In the genomic region with DNA sequence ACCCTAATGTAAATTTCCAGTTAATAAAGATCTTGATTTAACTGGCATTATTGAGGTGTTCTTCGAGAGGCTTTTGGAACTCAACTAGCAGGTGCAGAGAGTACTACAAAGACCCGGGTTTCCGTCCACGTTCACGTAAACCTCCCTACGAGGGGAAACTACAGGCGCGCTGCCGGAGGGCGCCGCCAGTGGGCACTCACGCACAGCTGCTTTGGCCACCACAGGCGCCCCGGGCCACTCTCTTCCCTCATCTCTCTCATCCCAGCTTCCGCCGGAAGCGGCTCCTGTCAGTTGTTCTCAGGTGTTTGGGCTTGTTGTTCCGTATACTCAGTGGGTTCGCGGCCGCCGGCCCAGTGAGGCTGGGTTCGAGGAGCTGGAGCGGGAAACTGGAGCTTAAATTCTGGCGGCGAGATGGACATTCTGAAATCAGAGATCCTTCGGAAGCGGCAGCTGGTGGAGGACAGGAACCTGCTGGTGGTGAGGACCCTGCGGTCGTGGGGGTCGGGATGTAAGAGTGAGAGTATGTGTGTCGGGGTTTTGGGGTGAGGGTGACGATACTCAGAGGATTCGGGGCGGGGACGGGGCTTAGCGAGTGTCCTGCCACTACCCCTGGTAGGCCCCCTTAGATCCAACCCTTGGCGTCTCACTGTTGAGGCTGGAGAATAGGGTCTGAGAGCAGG, we compare ENCODE assay signal across 8 cellular contexts. TPM values are rescaled to one million over a fixed set of nuclear protein-coding genes. Genes with fewer than 3 reads are reported as not detected.
DNase-seq lines count a peak whose midpoint lies in the region; ATAC-seq, FAIRE-seq and TF ChIP-seq lines count a peak whose summit lies in the region.

A gene with protein sequence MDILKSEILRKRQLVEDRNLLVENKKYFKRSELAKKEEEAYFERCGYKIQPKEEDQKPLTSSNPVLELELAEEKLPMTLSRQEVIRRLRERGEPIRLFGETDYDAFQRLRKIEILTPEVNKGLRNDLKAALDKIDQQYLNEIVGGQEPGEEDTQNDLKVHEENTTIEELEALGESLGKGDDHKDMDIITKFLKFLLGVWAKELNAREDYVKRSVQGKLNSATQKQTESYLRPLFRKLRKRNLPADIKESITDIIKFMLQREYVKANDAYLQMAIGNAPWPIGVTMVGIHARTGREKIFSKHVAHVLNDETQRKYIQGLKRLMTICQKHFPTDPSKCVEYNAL (plus strand): TSS at position 290 of the 680 bp plus-strand sequence. CDS start 122 bp downstream, at position 412.

- H3K36me3 ChIP-seq in HUES48 (ENCODE audit: control insufficient read depth, insufficient read depth, low read length) (no peaks in the 10 kb centered on the region), NT2/D1 (ENCODE audit: insufficient read depth, insufficient read length, low read length) (peaks cover under 1% of the 10 kb centered on the region), endocrine pancreas (ENCODE audit: control insufficient read depth, insufficient read depth, low read length) (no peaks in the 10 kb centered on the region), mesenchymal stem cell (ENCODE audit: control insufficient read depth in 1 of 2, insufficient read depth in 2 of 2, low read depth in 1 of 2, low read length in 2 of 2) (peaks cover 0 to 3% of the 10 kb centered on the region in 2 experiments)

- CTCF ChIA-PET in activated CD8-positive, alpha-beta memory T cell treated with anti-CD3 and anti-CD28 coated beads, Interleukin-2, amount 10 ng/mL, durations not matched to agents 7 days and 5 days (lab: Charles Lee), result interaction anchor here (1.1 to 1.5 kb wide), 3 partner anchors 17 to 197 kb away, joined by 4 read pairs; no protein-coding TSS in a partner anchor

- no peak within 1 kb of the TSS for H2BK12ac ChIP-seq in mesenchymal stem cell (ENCODE audit: low read length in 2 of 2)

- H3K23ac ChIP-seq in mesenchymal stem cell (ENCODE audit: low read length in 2 of 2), result no peak within 1 kb of the TSS

- H3K14ac ChIP-seq in mesenchymal stem cell (ENCODE audit: low read length in 2 of 2), result no peak within 1 kb of the TSS

- H2AFZ ChIP-seq in mesenchymal stem cell (ENCODE audit: low read depth, low read length), result peak within 1 kb of the TSS; percentile 86

- WGBS in mesenchymal stem cell, result 1% methylated on average over 37 of the region's 38 CpGs

- peak within 1 kb of the TSS; percentile 58 for H3K4me2 ChIP-seq in mesenchymal stem cell (ENCODE audit: low read length, poor library complexity, severe bottlenecking)

- peaks cover 14% of the 10 kb centered on the region for H3K27me3 Mint-ChIP-seq in activated CD8-positive, alpha-beta memory T cell treated with anti-CD3 and anti-CD28 coated beads, Interleukin-2, amount 10 ng/mL, durations not matched to agents 7 days and 5 days

- peak within 1 kb of the TSS in 1 of 2 experiments; percentile 71 for H3K18ac ChIP-seq in mesenchymal stem cell (ENCODE audit: low read depth in 1 of 2, low read length in 2 of 2)

- peak; percentile 100 for ATAC-seq in GM21390 (IDR thresholded peaks at IDR 0.05; ENCODE audit: unreplicated experiment)
- peak; percentile 99 for ATAC-seq in activated CD8-positive, alpha-beta memory T cell treated with anti-CD3 and anti-CD28 coated beads, Interleukin-2, amount 10 ng/mL, durations not matched to agents 7 days and 5 days

- peaks cover 2% of the 10 kb centered on the region for H3K36me3 Mint-ChIP-seq in activated CD8-positive, alpha-beta memory T cell treated with anti-CD3 and anti-CD28 coated beads, Interleukin-2, amount 10 ng/mL, durations not matched to agents 7 days and 5 days

- peak within 1 kb of the TSS; percentile 19 for H2BK120ac ChIP-seq in mesenchymal stem cell (ENCODE audit: low read depth, low read length)

- H3K9ac ChIP-seq in HUES48 (ENCODE audit: low read depth, low read length) (peak within 1 kb of the TSS; percentile 39; the same call in 1 of the 2 replicates), NT2/D1 (ENCODE audit: insufficient read length, low read depth) (peak within 1 kb of the TSS; percentile 88), endocrine pancreas (ENCODE audit: control insufficient read depth, insufficient read depth, low read length) (peak within 1 kb of the TSS; percentile 95), mesenchymal stem cell (ENCODE audit: low read length) (peak within 1 kb of the TSS; percentile 96)

- peak within 1 kb of the TSS; percentile 99 for H3K4me3 Mint-ChIP-seq in activated CD8-positive, alpha-beta memory T cell treated with anti-CD3 and anti-CD28 coated beads, Interleukin-2, amount 10 ng/mL, durations not matched to agents 7 days and 5 days

- H3K27me3 ChIP-seq in HUES48 (ENCODE audit: control insufficient read depth, insufficient read depth, low read length), result no peaks in the 10 kb centered on the region
- H3K27me3 ChIP-seq in NT2/D1 (ENCODE audit: insufficient read depth, insufficient read length), result no peaks in the 10 kb centered on the region
- H3K27me3 ChIP-seq in endocrine pancreas (ENCODE audit: control insufficient read depth, insufficient read depth, low read length), result no peaks in the 10 kb centered on the region
- H3K27me3 ChIP-seq in mesenchymal stem cell (ENCODE audit: control insufficient read depth in 1 of 2, insufficient read depth in 1 of 2, low read length in 2 of 2), result peaks cover 12 to 15% of the 10 kb centered on the region in 2 experiments

- H4K8ac ChIP-seq in mesenchymal stem cell (ENCODE audit: low read length), result peak within 1 kb of the TSS; percentile 94

- H3K4me3 ChIP-seq in HUES48 (ENCODE audit: low read depth, low read length) (peak within 1 kb of the TSS; percentile 94), NT2/D1 (ENCODE audit: insufficient read length, low read depth) (peak within 1 kb of the TSS; percentile 89), endocrine pancreas (ENCODE audit: control insufficient read depth, insufficient read depth, low read length) (peak within 1 kb of the TSS; percentile 78), mesenchymal stem cell (ENCODE audit: insufficient read depth in 1 of 2, low read depth in 1 of 2, low read length in 2 of 2) (peak within 1 kb of the TSS; percentile 96 to 100)

- H2AK5ac ChIP-seq in mesenchymal stem cell (ENCODE audit: low read length, severe bottlenecking), result no peak within 1 kb of the TSS

- TF ChIP-seq CTCF in D721Med (IDR thresholded peaks at IDR 0.05; ENCODE audit: insufficient read depth, missing control alignments), result peak; percentile 78

- no peaks in the 10 kb centered on the region for H3K9me3 Mint-ChIP-seq in activated CD8-positive, alpha-beta memory T cell treated with anti-CD3 and anti-CD28 coated beads, Interleukin-2, amount 10 ng/mL, durations not matched to agents 7 days and 5 days (ENCODE audit: low read depth)

- H3K4ac ChIP-seq in mesenchymal stem cell (ENCODE audit: low read depth in 1 of 2, low read length in 2 of 2), result peak within 1 kb of the TSS; percentile 4 to 64

- H2BK15ac ChIP-seq in mesenchymal stem cell (ENCODE audit: low read depth, poor library complexity, severe bottlenecking), result peak within 1 kb of the TSS; percentile 36

- peak within 1 kb of the TSS; percentile 22 for H4K91ac ChIP-seq in mesenchymal stem cell (ENCODE audit: low read length)

- H3K4me1 Mint-ChIP-seq in activated CD8-positive, alpha-beta memory T cell treated with anti-CD3 and anti-CD28 coated beads, Interleukin-2, amount 10 ng/mL, durations not matched to agents 7 days and 5 days, result peaks cover 26% of the 10 kb centered on the region

- H3K79me1 ChIP-seq in mesenchymal stem cell (replicated peaks; ENCODE audit: low read length, poor library complexity, severe bottlenecking), result peaks cover 24% of the 10 kb centered on the region

- H3K27ac Mint-ChIP-seq in activated CD8-positive, alpha-beta memory T cell treated with anti-CD3 and anti-CD28 coated beads, Interleukin-2, amount 10 ng/mL, durations not matched to agents 7 days and 5 days, result peak within 1 kb of the TSS; percentile 98

- H3K9me3 ChIP-seq in HUES48 (ENCODE audit: control insufficient read depth, insufficient read depth, low read length) (no peaks in the 10 kb centered on the region), NT2/D1 (ENCODE audit: insufficient read depth, low read length) (no peaks in the 10 kb centered on the region), endocrine pancreas (ENCODE audit: control insufficient read depth, low read length) (no peaks in the 10 kb centered on the region), mesenchymal stem cell (ENCODE audit: control insufficient read depth, low read length) (no peaks in the 10 kb centered on the region)

- DNase-seq in D721Med (ENCODE audit: insufficient read length, low spot score) (peak; percentile 70), NT2/D1 (ENCODE audit: low read depth, low spot score) (peak; percentile 76), mesenchymal stem cell (peak; percentile 95)
- DNase-seq in activated CD8-positive, alpha-beta memory T cell treated with anti-CD3 and anti-CD28 coated beads, Interleukin-2, amount 10 ng/mL, durations not matched to agents 7 days and 5 days, result peak; percentile 95
- DNase-seq in stimulated activated CD8-positive, alpha-beta memory T cell treated with anti-CD3 and anti-CD28 coated beads, Interleukin-12 subunit alpha, Interleukin-12 subunit beta, amount 100 ng/mL, for 4 hours (ENCODE audit: low read depth), result peak; percentile 88

- no peak within 1 kb of the TSS for H2BK5ac ChIP-seq in mesenchymal stem cell (ENCODE audit: low read depth, low read length, poor library complexity, severe bottlenecking)

- no peak for FAIRE-seq in D721Med (lab: Jason Lieb, UNC)

- H3K4me1 ChIP-seq in HUES48 (ENCODE audit: control insufficient read depth, insufficient read depth, low read length) (0 out of 2 replicates have a peak, but pooled peaks cover 8% of the 10 kb centered on the region), NT2/D1 (ENCODE audit: insufficient read depth, insufficient read length) (no peaks in the 10 kb centered on the region), endocrine pancreas (ENCODE audit: control insufficient read depth, insufficient read depth, low read length) (no peaks in the 10 kb centered on the region), mesenchymal stem cell (ENCODE audit: control insufficient read depth, insufficient read depth, low read depth, low read length) (peaks cover 10% of the 10 kb centered on the region)

- H3K27ac ChIP-seq in HUES48 (ENCODE audit: low read depth, low read length) (no peak within 1 kb of the TSS), mesenchymal stem cell (ENCODE audit: low read length, poor library complexity, severe bottlenecking) (no peak within 1 kb of the TSS)

RNA-seq across cellular contexts. Expression of the gene that starts here (rescaled TPM):
- total RNA-seq in activated CD8-positive, alpha-beta memory T cell treated with anti-CD3 and anti-CD28 coated beads, Interleukin-2, amount 10 ng/mL, durations not matched to agents 7 days and 5 days, result 10 to 100 TPM; 21.2 to 22.8 TPM
- 15.6 TPM for polyA plus RNA-seq in mesenchymal stem cell (2013, experiment 1 of 2)
- polyA plus RNA-seq in mesenchymal stem cell (2013, experiment 2 of 2), result 17.1 TPM

Comparison
In these comparisons a context has a peak if more than half of its experiments do, and no peak if none do; other contexts are left out.
1. H3K9ac ChIP-seq: peak in every context shown above with its lines; median percentile 96 in mesenchymal stem cell; 95 in endocrine pancreas; 88 in NT2/D1; 39 in HUES48.